Comparison of ENCODE assay signal across 25 cellular contexts in genomic region chr2:212327171-212327809, GRCh38.
"Had no signal": no experiment of that assay in that cellular context is flagged by ENCODE, and none has a peak within 500 bp of the region (broad histone marks: within the 10 kb centered on the region; RNA-seq: fewer than 3 reads in every experiment).

No MANE protein-coding gene starts in this region.

- H3K27ac Mint-ChIP-seq: activated naive CD8-positive, alpha-beta T cell; activated T-helper 2 cell treated with anti-CD3 and anti-CD28 coated beads, Interferon-gamma antibody, Interleukin-2, Interleukin-4, amounts not matched to agents 10 μg/mL and 5 μg/mL and 100 μg/mL, durations not matched to agents 14 hours and 24 hours and 36 hours; memory B cell had no signal

- H3K4me3 Mint-ChIP-seq: activated naive CD8-positive, alpha-beta T cell; activated T-cell treated with anti-CD3 and anti-CD28 coated beads, Interleukin-2, amount 50 U/mL, for 4 hours; central memory CD8-positive, alpha-beta T cell; memory B cell had no signal

- H3K9me3 Mint-ChIP-seq: activated T-helper 2 cell treated with anti-CD3 and anti-CD28 coated beads, Interferon-gamma antibody, Interleukin-2, Interleukin-4, amounts not matched to agents 10 μg/mL and 5 μg/mL and 100 μg/mL, durations not matched to agents 14 hours and 24 hours and 36 hours had no signal

- H3K4me1 ChIP-seq: breast epithelium, parathyroid adenoma, testis, uterus had no signal

- DNase-seq: activated CD4-positive, alpha-beta T cell treated with anti-CD3 and anti-CD28 coated beads for 1 hour; activated CD4-positive, alpha-beta T cell treated with anti-CD3 and anti-CD28 coated beads, Interleukin-2, amount 50 U/mL, for 4 hours; activated CD8-positive, alpha-beta memory T cell treated with anti-CD3 and anti-CD28 coated beads, Interleukin-2, amount 50 U/mL, for 48 hours; activated naive CD4-positive, alpha-beta T cell; activated T-cell treated with anti-CD3 and anti-CD28 coated beads, Interleukin-2, amount 50 U/mL, for 4 hours; amniotic stem cell; foreskin fibroblast; kidney; nucleus accumbens; sigmoid colon; stimulated activated CD4-positive, alpha-beta T cell treated with anti-CD3 and anti-CD28 coated beads, Interleukin-2, amount 100 ng/mL, for 48 hours; stimulated activated naive CD4-positive, alpha-beta T cell; T-helper 1 cell; testis; trophoblast cell; uterus; WERI-Rb-1 had no signal

- H3K27me3 Mint-ChIP-seq: activated naive CD8-positive, alpha-beta T cell; central memory CD8-positive, alpha-beta T cell; memory B cell had no signal

- H3K36me3 Mint-ChIP-seq: activated naive CD8-positive, alpha-beta T cell; memory B cell had no signal

- H3K9ac ChIP-seq: parathyroid adenoma had no signal

- H3K4me1 Mint-ChIP-seq: central memory CD8-positive, alpha-beta T cell; memory B cell had no signal

- ATAC-seq: activated T-cell treated with anti-CD3 and anti-CD28 coated beads, Interleukin-2, amount 50 U/mL, for 4 hours had no signal

- H3K4me3 ChIP-seq: breast epithelium, sigmoid colon, smooth muscle cell, testis, uterus had no signal

- H3K27me3 ChIP-seq: breast epithelium, sigmoid colon, testis, uterus had no signal

- H3K27ac ChIP-seq: breast epithelium, epithelial cell of prostate, parathyroid adenoma, testis, uterus, WERI-Rb-1 had no signal

- H3K36me3 ChIP-seq: breast epithelium, sigmoid colon, uterus, WERI-Rb-1 had no signal

- H3K9me3 ChIP-seq: breast epithelium, sigmoid colon, testis, uterus had no signal
